1 cellular context compared by ENCODE assay signal in the genomic region with DNA sequence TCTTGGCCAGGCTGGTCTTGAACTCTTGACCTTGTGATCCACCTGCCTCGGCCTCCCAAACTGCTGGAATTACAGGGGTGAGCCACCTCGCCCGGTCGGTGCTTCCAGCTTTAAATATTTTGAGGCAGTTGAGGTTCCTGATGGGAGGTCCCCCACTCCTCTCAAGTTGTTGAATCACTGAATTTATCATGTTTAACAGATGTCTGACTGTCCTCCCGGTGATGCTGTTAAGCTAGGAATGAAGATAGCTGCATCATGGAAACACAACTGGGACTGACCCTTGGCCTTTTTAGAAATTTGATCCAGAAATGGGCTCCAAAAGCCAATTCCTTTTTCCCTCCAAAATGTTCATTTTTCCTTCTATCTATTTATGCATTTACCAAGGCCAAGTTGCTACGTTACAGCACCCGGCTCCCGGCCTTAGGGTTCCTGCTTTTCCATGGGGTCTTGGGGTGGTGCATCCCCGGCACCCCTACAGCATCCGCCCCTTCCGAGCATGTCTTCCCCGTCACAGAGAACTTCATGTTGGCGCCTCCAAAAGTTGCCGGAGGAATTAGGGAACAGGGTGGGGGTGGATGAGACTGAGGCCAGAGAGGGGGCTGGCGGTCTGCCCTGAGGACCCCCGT.
A peak's percentile ranks its signal among the peaks of the same experiment; 100 is the strongest.
TF ChIP-seq lines count a peak whose summit lies in the region.

No MANE protein-coding gene starts in this region.

TF ChIP-seq in K562, 482 proteins besides CTCF, POLR2A, EP300 and RAD21 (continued from another document):
- TF ChIP-seq, protein P1, sequence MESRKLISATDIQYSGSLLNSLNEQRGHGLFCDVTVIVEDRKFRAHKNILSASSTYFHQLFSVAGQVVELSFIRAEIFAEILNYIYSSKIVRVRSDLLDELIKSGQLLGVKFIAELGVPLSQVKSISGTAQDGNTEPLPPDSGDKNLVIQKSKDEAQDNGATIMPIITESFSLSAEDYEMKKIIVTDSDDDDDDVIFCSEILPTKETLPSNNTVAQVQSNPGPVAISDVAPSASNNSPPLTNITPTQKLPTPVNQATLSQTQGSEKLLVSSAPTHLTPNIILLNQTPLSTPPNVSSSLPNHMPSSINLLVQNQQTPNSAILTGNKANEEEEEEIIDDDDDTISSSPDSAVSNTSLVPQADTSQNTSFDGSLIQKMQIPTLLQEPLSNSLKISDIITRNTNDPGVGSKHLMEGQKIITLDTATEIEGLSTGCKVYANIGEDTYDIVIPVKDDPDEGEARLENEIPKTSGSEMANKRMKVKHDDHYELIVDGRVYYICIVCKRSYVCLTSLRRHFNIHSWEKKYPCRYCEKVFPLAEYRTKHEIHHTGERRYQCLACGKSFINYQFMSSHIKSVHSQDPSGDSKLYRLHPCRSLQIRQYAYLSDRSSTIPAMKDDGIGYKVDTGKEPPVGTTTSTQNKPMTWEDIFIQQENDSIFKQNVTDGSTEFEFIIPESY (CRISPR knock-in tag; IDR thresholded peaks at IDR 0.05), result 0 out of 2 replicates have a peak, but pooled peaks have one; percentile 17
- TF ChIP-seq CHD1 (IDR thresholded peaks at IDR 0.05; ENCODE audit: low read length) (no peak), CBFA2T2 (conservative IDR thresholded peaks at IDR 0.05) (peak; percentile 25; the same call in 1 of the 2 replicates), TAL1 (IDR thresholded peaks at IDR 0.05) (peak; percentile 26; the same call in 1 of the 2 replicates), LARP7 (IDR thresholded peaks at IDR 0.05) (no peak), CBFA2T3 (IDR thresholded peaks at IDR 0.05) (peak; percentile 69), TCF3 (CRISPR knock-in tag; IDR thresholded peaks at IDR 0.05) (peak; percentile 59), ZNF239 (CRISPR knock-in tag; IDR thresholded peaks at IDR 0.05) (no peak), FOSL1 (tag; conservative IDR thresholded peaks at IDR 0.05) (0 out of 2 replicates have a peak, but pooled peaks have one; percentile 19), NR2C2 (CRISPR knock-in tag; IDR thresholded peaks at IDR 0.05) (no peak), NR2C2 (tag; IDR thresholded peaks at IDR 0.05) (peak; percentile 48), KAT2B (IDR thresholded peaks at IDR 0.05; ENCODE audit: low read depth, low read length) (no peak), GATAD2B (IDR thresholded peaks at IDR 0.05; ENCODE audit: borderline replicate concordance) (no peak), DPF2 (IDR thresholded peaks at IDR 0.05) (no peak), KDM5B (IDR thresholded peaks at IDR 0.05; ENCODE audit: insufficient replicate concordance, low read depth, low read length) (no peak), NFRKB (IDR thresholded peaks at IDR 0.05; ENCODE audit: low read depth) (0 out of 2 replicates have a peak, but pooled peaks have one; percentile 24), ZNF444 (CRISPR knock-in tag; IDR thresholded peaks at IDR 0.05) (no peak), ATF1 (CRISPR knock-in tag; IDR thresholded peaks at IDR 0.05) (no peak), ATF1 (tag; IDR thresholded peaks at IDR 0.05) (peak; percentile 44; the same call in 1 of the 2 replicates), KDM1A (IDR thresholded peaks at IDR 0.05) (peak in 1 of 2 experiments; percentile 47; a peak in 1 of 4 replicates), NR2C1 (IDR thresholded peaks at IDR 0.05) (0 out of 2 replicates have a peak, but pooled peaks have one; percentile 20), NR2C1 (tag; IDR thresholded peaks at IDR 0.05) (peak; percentile 59; the same call in 1 of the 2 replicates), SP2 (IDR thresholded peaks at IDR 0.05; ENCODE audit: extremely low read depth, low read depth, low read length, poor library complexity, severe bottlenecking) (no peak), ARID1B (IDR thresholded peaks at IDR 0.05) (0 out of 2 replicates have a peak, but pooled peaks have one; percentile 25), TEAD4 (IDR thresholded peaks at IDR 0.05; ENCODE audit: low read length) (peak; percentile 35; the same call in 1 of the 2 replicates), TEAD4 (CRISPR knock-in tag; IDR thresholded peaks at IDR 0.05; ENCODE audit: borderline replicate concordance) (no peak)
- TF ChIP-seq, protein P2, sequence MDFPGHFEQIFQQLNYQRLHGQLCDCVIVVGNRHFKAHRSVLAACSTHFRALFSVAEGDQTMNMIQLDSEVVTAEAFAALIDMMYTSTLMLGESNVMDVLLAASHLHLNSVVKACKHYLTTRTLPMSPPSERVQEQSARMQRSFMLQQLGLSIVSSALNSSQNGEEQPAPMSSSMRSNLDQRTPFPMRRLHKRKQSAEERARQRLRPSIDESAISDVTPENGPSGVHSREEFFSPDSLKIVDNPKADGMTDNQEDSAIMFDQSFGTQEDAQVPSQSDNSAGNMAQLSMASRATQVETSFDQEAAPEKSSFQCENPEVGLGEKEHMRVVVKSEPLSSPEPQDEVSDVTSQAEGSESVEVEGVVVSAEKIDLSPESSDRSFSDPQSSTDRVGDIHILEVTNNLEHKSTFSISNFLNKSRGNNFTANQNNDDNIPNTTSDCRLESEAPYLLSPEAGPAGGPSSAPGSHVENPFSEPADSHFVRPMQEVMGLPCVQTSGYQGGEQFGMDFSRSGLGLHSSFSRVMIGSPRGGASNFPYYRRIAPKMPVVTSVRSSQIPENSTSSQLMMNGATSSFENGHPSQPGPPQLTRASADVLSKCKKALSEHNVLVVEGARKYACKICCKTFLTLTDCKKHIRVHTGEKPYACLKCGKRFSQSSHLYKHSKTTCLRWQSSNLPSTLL (IDR thresholded peaks at IDR 0.05), result no peak
- TF ChIP-seq, protein P3, sequence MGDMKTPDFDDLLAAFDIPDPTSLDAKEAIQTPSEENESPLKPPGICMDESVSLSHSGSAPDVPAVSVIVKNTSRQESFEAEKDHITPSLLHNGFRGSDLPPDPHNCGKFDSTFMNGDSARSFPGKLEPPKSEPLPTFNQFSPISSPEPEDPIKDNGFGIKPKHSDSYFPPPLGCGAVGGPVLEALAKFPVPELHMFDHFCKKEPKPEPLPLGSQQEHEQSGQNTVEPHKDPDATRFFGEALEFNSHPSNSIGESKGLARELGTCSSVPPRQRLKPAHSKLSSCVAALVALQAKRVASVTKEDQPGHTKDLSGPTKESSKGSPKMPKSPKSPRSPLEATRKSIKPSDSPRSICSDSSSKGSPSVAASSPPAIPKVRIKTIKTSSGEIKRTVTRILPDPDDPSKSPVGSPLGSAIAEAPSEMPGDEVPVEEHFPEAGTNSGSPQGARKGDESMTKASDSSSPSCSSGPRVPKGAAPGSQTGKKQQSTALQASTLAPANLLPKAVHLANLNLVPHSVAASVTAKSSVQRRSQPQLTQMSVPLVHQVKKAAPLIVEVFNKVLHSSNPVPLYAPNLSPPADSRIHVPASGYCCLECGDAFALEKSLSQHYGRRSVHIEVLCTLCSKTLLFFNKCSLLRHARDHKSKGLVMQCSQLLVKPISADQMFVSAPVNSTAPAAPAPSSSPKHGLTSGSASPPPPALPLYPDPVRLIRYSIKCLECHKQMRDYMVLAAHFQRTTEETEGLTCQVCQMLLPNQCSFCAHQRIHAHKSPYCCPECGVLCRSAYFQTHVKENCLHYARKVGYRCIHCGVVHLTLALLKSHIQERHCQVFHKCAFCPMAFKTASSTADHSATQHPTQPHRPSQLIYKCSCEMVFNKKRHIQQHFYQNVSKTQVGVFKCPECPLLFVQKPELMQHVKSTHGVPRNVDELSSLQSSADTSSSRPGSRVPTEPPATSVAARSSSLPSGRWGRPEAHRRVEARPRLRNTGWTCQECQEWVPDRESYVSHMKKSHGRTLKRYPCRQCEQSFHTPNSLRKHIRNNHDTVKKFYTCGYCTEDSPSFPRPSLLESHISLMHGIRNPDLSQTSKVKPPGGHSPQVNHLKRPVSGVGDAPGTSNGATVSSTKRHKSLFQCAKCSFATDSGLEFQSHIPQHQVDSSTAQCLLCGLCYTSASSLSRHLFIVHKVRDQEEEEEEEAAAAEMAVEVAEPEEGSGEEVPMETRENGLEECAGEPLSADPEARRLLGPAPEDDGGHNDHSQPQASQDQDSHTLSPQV (IDR thresholded peaks at IDR 0.05), result 0 out of 2 replicates have a peak, but pooled peaks have one; percentile 24
- TF ChIP-seq, protein P4, sequence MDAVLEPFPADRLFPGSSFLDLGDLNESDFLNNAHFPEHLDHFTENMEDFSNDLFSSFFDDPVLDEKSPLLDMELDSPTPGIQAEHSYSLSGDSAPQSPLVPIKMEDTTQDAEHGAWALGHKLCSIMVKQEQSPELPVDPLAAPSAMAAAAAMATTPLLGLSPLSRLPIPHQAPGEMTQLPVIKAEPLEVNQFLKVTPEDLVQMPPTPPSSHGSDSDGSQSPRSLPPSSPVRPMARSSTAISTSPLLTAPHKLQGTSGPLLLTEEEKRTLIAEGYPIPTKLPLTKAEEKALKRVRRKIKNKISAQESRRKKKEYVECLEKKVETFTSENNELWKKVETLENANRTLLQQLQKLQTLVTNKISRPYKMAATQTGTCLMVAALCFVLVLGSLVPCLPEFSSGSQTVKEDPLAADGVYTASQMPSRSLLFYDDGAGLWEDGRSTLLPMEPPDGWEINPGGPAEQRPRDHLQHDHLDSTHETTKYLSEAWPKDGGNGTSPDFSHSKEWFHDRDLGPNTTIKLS (IDR thresholded peaks at IDR 0.05; ENCODE audit: borderline replicate concordance, low read depth), result 0 out of 2 replicates have a peak, but pooled peaks have one; percentile 33
- TF ChIP-seq, protein P5, sequence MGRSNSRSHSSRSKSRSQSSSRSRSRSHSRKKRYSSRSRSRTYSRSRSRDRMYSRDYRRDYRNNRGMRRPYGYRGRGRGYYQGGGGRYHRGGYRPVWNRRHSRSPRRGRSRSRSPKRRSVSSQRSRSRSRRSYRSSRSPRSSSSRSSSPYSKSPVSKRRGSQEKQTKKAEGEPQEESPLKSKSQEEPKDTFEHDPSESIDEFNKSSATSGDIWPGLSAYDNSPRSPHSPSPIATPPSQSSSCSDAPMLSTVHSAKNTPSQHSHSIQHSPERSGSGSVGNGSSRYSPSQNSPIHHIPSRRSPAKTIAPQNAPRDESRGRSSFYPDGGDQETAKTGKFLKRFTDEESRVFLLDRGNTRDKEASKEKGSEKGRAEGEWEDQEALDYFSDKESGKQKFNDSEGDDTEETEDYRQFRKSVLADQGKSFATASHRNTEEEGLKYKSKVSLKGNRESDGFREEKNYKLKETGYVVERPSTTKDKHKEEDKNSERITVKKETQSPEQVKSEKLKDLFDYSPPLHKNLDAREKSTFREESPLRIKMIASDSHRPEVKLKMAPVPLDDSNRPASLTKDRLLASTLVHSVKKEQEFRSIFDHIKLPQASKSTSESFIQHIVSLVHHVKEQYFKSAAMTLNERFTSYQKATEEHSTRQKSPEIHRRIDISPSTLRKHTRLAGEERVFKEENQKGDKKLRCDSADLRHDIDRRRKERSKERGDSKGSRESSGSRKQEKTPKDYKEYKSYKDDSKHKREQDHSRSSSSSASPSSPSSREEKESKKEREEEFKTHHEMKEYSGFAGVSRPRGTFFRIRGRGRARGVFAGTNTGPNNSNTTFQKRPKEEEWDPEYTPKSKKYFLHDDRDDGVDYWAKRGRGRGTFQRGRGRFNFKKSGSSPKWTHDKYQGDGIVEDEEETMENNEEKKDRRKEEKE (IDR thresholded peaks at IDR 0.05; ENCODE audit: borderline replicate concordance in 1 of 2, control insufficient read depth in 1 of 2, low read depth in 2 of 2, low read length in 1 of 2), result no peak
- TF ChIP-seq, protein P6, sequence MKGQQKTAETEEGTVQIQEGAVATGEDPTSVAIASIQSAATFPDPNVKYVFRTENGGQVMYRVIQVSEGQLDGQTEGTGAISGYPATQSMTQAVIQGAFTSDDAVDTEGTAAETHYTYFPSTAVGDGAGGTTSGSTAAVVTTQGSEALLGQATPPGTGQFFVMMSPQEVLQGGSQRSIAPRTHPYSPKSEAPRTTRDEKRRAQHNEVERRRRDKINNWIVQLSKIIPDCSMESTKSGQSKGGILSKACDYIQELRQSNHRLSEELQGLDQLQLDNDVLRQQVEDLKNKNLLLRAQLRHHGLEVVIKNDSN (CRISPR knock-in tag; IDR thresholded peaks at IDR 0.05), result no peak
- TF ChIP-seq, protein P7, sequence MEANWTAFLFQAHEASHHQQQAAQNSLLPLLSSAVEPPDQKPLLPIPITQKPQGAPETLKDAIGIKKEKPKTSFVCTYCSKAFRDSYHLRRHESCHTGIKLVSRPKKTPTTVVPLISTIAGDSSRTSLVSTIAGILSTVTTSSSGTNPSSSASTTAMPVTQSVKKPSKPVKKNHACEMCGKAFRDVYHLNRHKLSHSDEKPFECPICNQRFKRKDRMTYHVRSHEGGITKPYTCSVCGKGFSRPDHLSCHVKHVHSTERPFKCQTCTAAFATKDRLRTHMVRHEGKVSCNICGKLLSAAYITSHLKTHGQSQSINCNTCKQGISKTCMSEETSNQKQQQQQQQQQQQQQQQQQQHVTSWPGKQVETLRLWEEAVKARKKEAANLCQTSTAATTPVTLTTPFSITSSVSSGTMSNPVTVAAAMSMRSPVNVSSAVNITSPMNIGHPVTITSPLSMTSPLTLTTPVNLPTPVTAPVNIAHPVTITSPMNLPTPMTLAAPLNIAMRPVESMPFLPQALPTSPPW (CRISPR knock-in tag; IDR thresholded peaks at IDR 0.05), result 0 out of 2 replicates have a peak, but pooled peaks have one; percentile 1
